Comparison of ENCODE assay signal across 27 cellular contexts in genomic region chr2:127376265-127376664, GRCh38. TPM values are rescaled to one million over a fixed set of nuclear protein-coding genes. Genes with fewer than 3 reads are reported as not detected.
DNase-seq lines count a peak whose midpoint lies in the region; ATAC-seq, FAIRE-seq and TF ChIP-seq lines count a peak whose summit lies in the region.
"Had no signal": no experiment of that assay in that cellular context is flagged by ENCODE, and none has a peak within 500 bp of the region (broad histone marks: within the 10 kb centered on the region; RNA-seq: fewer than 3 reads in every experiment).

No MANE protein-coding gene starts in this region.

- no peak overlapping the region for H2BK12ac ChIP-seq in trophoblast cell (ENCODE audit: low read length)

- no peak overlapping the region for H2AFZ ChIP-seq in HepG2 (ENCODE audit: low read length)
- no peak overlapping the region for H2AFZ ChIP-seq in K562 (ENCODE audit: low read depth, low read length)
- H2AFZ ChIP-seq in trophoblast cell (ENCODE audit: insufficient read depth, low read length, poor library complexity): no peak overlapping the region

- H3K79me2 ChIP-seq in HepG2 (ENCODE audit: insufficient read depth, low read length): peaks cover 98% of the 10 kb centered on the region
- H3K79me2 ChIP-seq in K562 (ENCODE audit: control insufficient read depth, insufficient read depth, low read length): peaks cover 67% of the 10 kb centered on the region
- H3K79me2 ChIP-seq in trophoblast cell (ENCODE audit: control insufficient read depth, insufficient read depth, low read length, poor library complexity): peaks cover 4% of the 10 kb centered on the region

- ATAC-seq in HepG2: peak; percentile 36; the same call in 1 of the 3 replicates
- no peak for ATAC-seq in right lobe of liver
- ATAC-seq in K562: no peak
- ATAC-seq: A549, GM12878 had no signal

- H4K20me1 ChIP-seq in HepG2 (ENCODE audit: insufficient read depth, low read length) (peaks cover 9% of the 10 kb centered on the region), K562 (replicated peaks; ENCODE audit: control insufficient read depth, insufficient read depth, low read length) (no peaks in the 10 kb centered on the region)

- no peak overlapping the region for H3K4me2 ChIP-seq in HepG2 (ENCODE audit: low read depth, low read length)
- no peak overlapping the region for H3K4me2 ChIP-seq in K562 (ENCODE audit: insufficient read depth, low read length)
- no peak overlapping the region for H3K4me2 ChIP-seq in trophoblast cell (ENCODE audit: low read length)
- H3K4me2 ChIP-seq: A549, BLaER1 had no signal

- no peak overlapping the region for H2AK5ac ChIP-seq in trophoblast cell (ENCODE audit: low read length)

- TF ChIP-seq RAD21 in HepG2 (CRISPR knock-in tag; IDR thresholded peaks at IDR 0.05): no peak
- TF ChIP-seq RAD21 in K562 (CRISPR knock-in tag; conservative IDR thresholded peaks at IDR 0.05 in 1 of 2, IDR thresholded peaks at IDR 0.05 in 1 of 2): no peak

- intact Hi-C loops in HepG2 (cut with micrococcal nuclease; ENCODE audit: unreplicated experiment) (no loop called here), right lobe of liver (cut with DNase I) (no loop called here), K562 (cut with micrococcal nuclease) (no loop called here)

- no peak overlapping the region for H2BK120ac ChIP-seq in trophoblast cell (ENCODE audit: insufficient read depth, low read length, poor library complexity)

- no peak overlapping the region for H3K4me3 ChIP-seq in HepG2 (replicated peaks in 1 of 3; ENCODE audit: insufficient read depth in 1 of 3, low read depth in 2 of 3, low read length in 3 of 3)
- H3K4me3 ChIP-seq in right lobe of liver: no peak overlapping the region
- no peak overlapping the region for H3K4me3 ChIP-seq in K562
- no peak overlapping the region for H3K4me3 ChIP-seq in trophoblast cell (ENCODE audit: low read depth, low read length)
- H3K4me3 ChIP-seq: A549, BLaER1, GM12878 had no signal

- no peak overlapping the region for H2BK5ac ChIP-seq in trophoblast cell (ENCODE audit: low read depth, low read length, poor library complexity)

- H3K36me3 ChIP-seq in HepG2 (replicated peaks in 1 of 2; ENCODE audit: control insufficient read depth in 1 of 2, insufficient read depth in 2 of 2, low read length in 2 of 2) (peaks cover 0 to 3% of the 10 kb centered on the region in 2 experiments; a peak in 2 of 5 replicates), right lobe of liver (no peaks in the 10 kb centered on the region), K562 (ENCODE audit: control insufficient read depth, insufficient read depth, low read length) (no peaks in the 10 kb centered on the region), trophoblast cell (ENCODE audit: control insufficient read depth in 1 of 2, insufficient read depth in 2 of 2, low read length in 2 of 2) (peaks cover 4 to 6% of the 10 kb centered on the region in 2 experiments)
- H3K36me3 ChIP-seq: BE2C had no signal

- no peaks in the 10 kb centered on the region for H3K27me3 ChIP-seq in HepG2 (ENCODE audit: control insufficient read depth in 1 of 2, insufficient read depth in 2 of 2, low read length in 2 of 2)
- no peaks in the 10 kb centered on the region for H3K27me3 ChIP-seq in right lobe of liver
- no peaks in the 10 kb centered on the region for H3K27me3 ChIP-seq in K562 (ENCODE audit: control insufficient read depth in 2 of 2, insufficient read depth in 2 of 2, low read length in 2 of 2)
- H3K27me3 ChIP-seq in trophoblast cell (ENCODE audit: insufficient read depth, low read length): no peaks in the 10 kb centered on the region
- H3K27me3 ChIP-seq: BE2C, BLaER1 had no signal

- H3K4ac ChIP-seq in trophoblast cell (ENCODE audit: low read depth, low read length): peak overlapping the region; percentile 5

- FAIRE-seq in HepG2 (lab: Jason Lieb, UNC) (no peak), K562 (lab: Jason Lieb, UNC) (no peak)
- FAIRE-seq: A549, GM12892, GM18507 had no signal

- WGBS in HepG2 (ENCODE audit: low lambda C conversion rate): 82% methylated on average over 8 of the region's 8 CpGs
- 83% methylated on average over 2 of the region's 8 CpGs for WGBS in right lobe of liver (ENCODE audit: insufficient coverage, low coverage, low lambda C conversion rate, missing lambda C conversion rate)
- 89% methylated on average over 6 of the region's 8 CpGs for WGBS in K562 (ENCODE audit: insufficient coverage, low coverage, missing lambda C conversion rate)
- WGBS in trophoblast cell (ENCODE audit: extremely low coverage, insufficient coverage, insufficient read length): no CpG with 5 or more reads among the region's 8 CpGs

- TF ChIP-seq CTCF in HepG2 (CRISPR knock-in tag; IDR thresholded peaks at IDR 0.05) (no peak), right lobe of liver (IDR thresholded peaks at IDR 0.05) (no peak), K562 (IDR thresholded peaks at IDR 0.05 in 2 of 3, conservative IDR thresholded peaks at IDR 0.05 in 1 of 3; ENCODE audit: insufficient read depth in 2 of 3, low read depth in 1 of 3, low read length in 3 of 3) (no peak)

- no peaks in the 10 kb centered on the region for H3K79me1 ChIP-seq in trophoblast cell (ENCODE audit: low read length)

- no peak overlapping the region for H3K14ac ChIP-seq in trophoblast cell (ENCODE audit: low read length)

- peak in 1 of 2 experiments; percentile 2; a peak in 1 of 4 replicates for TF ChIP-seq EP300 in HepG2 (IDR thresholded peaks at IDR 0.05; ENCODE audit: low read depth in 2 of 2, low read length in 2 of 2)
- no peak for TF ChIP-seq EP300 in HepG2 (CRISPR knock-in tag; IDR thresholded peaks at IDR 0.05; ENCODE audit: borderline replicate concordance)
- no peak for TF ChIP-seq EP300 in K562 (IDR thresholded peaks at IDR 0.05; ENCODE audit: low read length)

- H3K9me3 ChIP-seq in HepG2 (ENCODE audit: low read length) (peaks cover 45% of the 10 kb centered on the region), right lobe of liver (peaks cover 0 to 5% (median 0%) of the 10 kb centered on the region in 4 donors), K562 (replicated peaks; ENCODE audit: control insufficient read depth, insufficient read depth, low read depth, low read length) (peaks cover 6% of the 10 kb centered on the region), trophoblast cell (ENCODE audit: insufficient read depth, low read depth, low read length) (peaks cover 6% of the 10 kb centered on the region)
- H3K9me3 ChIP-seq: BE2C had no signal

- CTCF ChIA-PET in HepG2 (lab: Yijun Ruan, JAX; ENCODE audit: low intra/inter-chr PET ratio, low total read pairs): no interaction called here
- CTCF ChIA-PET in K562 (lab: Yijun Ruan, JAX; ENCODE audit: low intra/inter-chr PET ratio): no interaction called here

- BruUV-seq in HepG2 (replicated peaks; lab: Mats Ljungman, UMichigan) (no TSS peak), K562 (replicated peaks; lab: Mats Ljungman, UMichigan) (no TSS peak)

- no peak overlapping the region for H3K18ac ChIP-seq in trophoblast cell (ENCODE audit: low read length)

- DNase-seq in HepG2 (ENCODE audit: low spot score) (peak; percentile 38), right lobe of liver (no peak), K562 (ENCODE audit: extremely low read depth in 1 of 4, low spot score in 3 of 4) (no peak), trophoblast cell (no peak), HuH-7 (ENCODE audit: low spot score) (no peak)
- DNase-seq in stimulated activated CD4-positive, alpha-beta T cell treated with anti-CD3 and anti-CD28 coated beads, Interleukin-2, amount 100 ng/mL, for 24 hours: no peak
- DNase-seq: BE2C; C1 segment of cervical spinal cord; CD4-positive, alpha-beta memory T cell; CD4-positive, CD25-positive, alpha-beta regulatory T cell; CD8-positive, alpha-beta memory T cell; COR-L47; DMS 273 treated with DMSO at 0.1 percent for 48 hours; DMS153; DMS53; DMS79; DND-41; EL; GDM1 had no signal

- H4K12ac ChIP-seq in trophoblast cell (ENCODE audit: low read depth, low read length): no peak overlapping the region

- no peak overlapping the region for H3K23ac ChIP-seq in trophoblast cell (ENCODE audit: low read length)

- in situ Hi-C loops in HepG2 (cut with HindIII; ENCODE audit: extremely low pct_ligation_motif_present, low pct_unique_long_range_greater_than_20kb) (no loop called here), K562 (cut with MboI) (no loop called here)

- TF ChIP-seq POLR2A in HepG2 (IDR thresholded peaks at IDR 0.05; ENCODE audit: insufficient read depth in 1 of 2, low read depth in 2 of 2, low read length in 2 of 2) (no peak), right lobe of liver (IDR thresholded peaks at IDR 0.05) (no peak), K562 (conservative IDR thresholded peaks at IDR 0.05) (no peak)

- H3K4me1 ChIP-seq in HepG2 (ENCODE audit: insufficient read depth, low read length) (peaks cover 23% of the 10 kb centered on the region; the same call in 1 of the 2 replicates), right lobe of liver (peaks cover 0 to 9% (median 2%) of the 10 kb centered on the region in 4 donors), K562 (replicated peaks in 1 of 2; ENCODE audit: control insufficient read depth in 2 of 2, insufficient read depth in 2 of 2, low read length in 2 of 2) (no peaks in the 10 kb centered on the region), trophoblast cell (ENCODE audit: control insufficient read depth in 1 of 2, insufficient read depth in 2 of 2, low read length in 2 of 2) (no peaks in the 10 kb centered on the region)
- H3K4me1 ChIP-seq: BE2C, BLaER1 had no signal

- no peaks in the 10 kb centered on the region for H3K9me1 ChIP-seq in K562 (ENCODE audit: control insufficient read depth, insufficient read depth, low read length)

- H4K91ac ChIP-seq in trophoblast cell (ENCODE audit: low read depth, low read length): no peak overlapping the region

- no peak overlapping the region for H4K8ac ChIP-seq in trophoblast cell (ENCODE audit: low read depth, low read length)

- POLR2A ChIA-PET in HepG2 (lab: Yijun Ruan, JAX): no interaction called here
- POLR2A ChIA-PET in K562 (lab: Yijun Ruan, JAX): interaction anchor here (0.9 kb wide), 1 partner anchor 10 kb away, joined by 3 read pairs; no protein-coding TSS in a partner anchor

- H3K27ac ChIP-seq in HepG2 (ENCODE audit: extremely low read length, insufficient read depth, low read length): no peak overlapping the region
- H3K27ac ChIP-seq in right lobe of liver: no peak overlapping the region
- no peak overlapping the region for H3K27ac ChIP-seq in K562 (ENCODE audit: extremely low read depth, low read depth, low read length)
- no peak overlapping the region for H3K27ac ChIP-seq in trophoblast cell (ENCODE audit: low read depth, low read length)
- H3K27ac ChIP-seq: 22Rv1, A549, BLaER1 had no signal

- H3K9ac ChIP-seq in HepG2 (ENCODE audit: insufficient read depth, low read depth, low read length) (no peak overlapping the region), K562 (ENCODE audit: insufficient read depth in 1 of 2, low read depth in 2 of 2, low read length in 2 of 2) (no peak overlapping the region), trophoblast cell (ENCODE audit: low read length) (no peak overlapping the region)
- H3K9ac ChIP-seq: BLaER1 had no signal

RNA-seq across cellular contexts. Expression of gene MAP3K2, which starts 11.5 kb away (rescaled TPM):
- total RNA-seq in HepG2 (2016; rRNA removed; fragmentation: Illumina TruSeq; extraction: Trizol): 37.2 and 56.1 TPM in 2 replicates
- total RNA-seq in HepG2 (2016; cell fraction: cytosol; rRNA removed; fragmentation: Illumina TruSeq; extraction: Trizol; ENCODE audit: low read depth): 12.9 and 13.4 TPM in 2 replicates
- 35.8 and 54.1 TPM in 2 replicates for total RNA-seq in HepG2 (2016; cell fraction: insoluble cytoplasmic fraction; rRNA removed; fragmentation: Illumina TruSeq; extraction: Trizol)
- total RNA-seq in HepG2 (2016; cell fraction: membrane; rRNA removed; fragmentation: Illumina TruSeq; extraction: Trizol): 28.2 and 32.6 TPM in 2 replicates
- total RNA-seq in HepG2 (2016; cell fraction: nucleus; rRNA removed; fragmentation: Illumina TruSeq; extraction: Trizol): 37.4 and 42.1 TPM in 2 replicates
- polyA plus RNA-seq in HepG2 (2011; rRNA removed): 11.2 and 12.2 TPM in 2 replicates
- 5.1 and 7.6 TPM in 2 replicates for polyA plus RNA-seq in HepG2 (2011; cell fraction: cytosol; rRNA removed)
- 18.1 and 21.8 TPM in 2 replicates for polyA plus RNA-seq in HepG2 (2011; cell fraction: nucleus; rRNA removed)
- polyA plus RNA-seq in HepG2 (2012): 11.5 and 11.7 TPM in 2 replicates
- 0.44 and 0.68 TPM in 2 replicates for polyA plus RNA-seq in HepG2 (2016; cell fraction: cytosol; fragmentation: Illumina TruSeq; extraction: Trizol; ENCODE audit: low read depth)
- 14.1 and 15.7 TPM in 2 replicates for polyA plus RNA-seq in HepG2 (2016; cell fraction: insoluble cytoplasmic fraction; fragmentation: Illumina TruSeq; extraction: Trizol; ENCODE audit: low read depth)
- 3.3 and 3.5 TPM in 2 replicates for polyA plus RNA-seq in HepG2 (2016; cell fraction: membrane; fragmentation: Illumina TruSeq; extraction: Trizol; ENCODE audit: low read depth)
- polyA plus RNA-seq in HepG2 (2016; cell fraction: nucleus; fragmentation: Illumina TruSeq; extraction: Trizol; ENCODE audit: insufficient read depth, low read depth): 28.7 and 30.7 TPM in 2 replicates
- 20.5 and 26.7 TPM in 2 replicates for polyA minus RNA-seq in HepG2 (2011; rRNA and poly(A)+ RNA removed; ENCODE audit: low replicate concordance)
- 43.5 and 45.0 TPM in 2 replicates for polyA minus RNA-seq in HepG2 (2011; cell fraction: cytosol; rRNA and poly(A)+ RNA removed)
- 46.0 and 46.6 TPM in 2 replicates for polyA minus RNA-seq in HepG2 (2011; cell fraction: nucleus; rRNA and poly(A)+ RNA removed)
- total RNA-seq in right lobe of liver: 10 to 100 TPM; 28.6 to 45.1 (median 39.8) TPM
- total RNA-seq in K562 (2011; cell fraction: chromatin; rRNA removed; ENCODE audit: low replicate concordance): 11.9 and 21.7 TPM in 2 replicates
- 4.2 and 6.8 TPM in 2 replicates for total RNA-seq in K562 (2011; cell fraction: nucleolus; rRNA removed)
- 7.3 and 14.1 TPM in 2 replicates for total RNA-seq in K562 (2011; cell fraction: nucleoplasm; rRNA removed)
- total RNA-seq in K562 (2014; rRNA removed): 7.1 and 12.1 TPM in 2 replicates
- total RNA-seq in K562 (2014; rRNA removed; fragmentation: Illumina TruSeq; extraction: Trizol): 9.0 and 10.0 TPM in 2 replicates
- 8.3 TPM in 2 replicates for total RNA-seq in K562 (2015; rRNA removed; fragmentation: Illumina TruSeq; extraction: Trizol)
- 14.2 and 15.5 TPM in 2 replicates for total RNA-seq in K562 (2021)
- polyA plus RNA-seq in K562 (2011; rRNA removed): 5.4 and 5.7 TPM in 2 replicates
- polyA plus RNA-seq in K562 (2011; cell fraction: cytosol; rRNA removed): 1.9 and 2.8 TPM in 2 replicates
- polyA plus RNA-seq in K562 (2011; cell fraction: nucleus; rRNA removed): 11.4 and 11.5 TPM in 2 replicates
- polyA plus RNA-seq in K562 (2012): 3.4 and 3.5 TPM in 2 replicates
- polyA plus RNA-seq in K562 (2014; fragmentation: Illumina TruSeq; extraction: Trizol): 5.0 and 5.3 TPM in 2 replicates
- 1 to 10 TPM; 1.2 to 2.6 TPM for polyA plus RNA-seq in K562 (2014; fragmentation: Nextera tagmentation; extraction: Ambion mirVana)
- 4.8 and 4.9 TPM in 2 replicates for polyA plus RNA-seq in K562 (2014; rRNA removed)
- 15.4 and 22.1 TPM in 2 replicates for polyA minus RNA-seq in K562 (2011; rRNA and poly(A)+ RNA removed)
- 8.7 and 10.0 TPM in 2 replicates for polyA minus RNA-seq in K562 (2011; cell fraction: cytosol; rRNA and poly(A)+ RNA removed)
- 8.6 and 14.6 TPM in 2 replicates for polyA minus RNA-seq in K562 (2011; cell fraction: nucleus; rRNA and poly(A)+ RNA removed)
- 14.3 and 15.3 TPM in 2 replicates for polyA plus RNA-seq in trophoblast cell (2013)

RNA-seq across cellular contexts. Expression of gene PROC, which starts 42.0 kb away (rescaled TPM):
- total RNA-seq in HepG2 (2016; rRNA removed; fragmentation: Illumina TruSeq; extraction: Trizol) (52.1 and 134 TPM in 2 replicates), right lobe of liver (100 to 1,000 TPM; 224 to 447 (median 319) TPM), K562 (2014; rRNA removed) (not detected in 2 replicates), K562 (2014; rRNA removed; fragmentation: Illumina TruSeq; extraction: Trizol) (not detected in 2 replicates), K562 (2015; rRNA removed; fragmentation: Illumina TruSeq; extraction: Trizol) (not detected in 2 replicates), K562 (2021) (not detected in 2 replicates)
- 19.2 and 23.2 TPM in 2 replicates for total RNA-seq in HepG2 (2016; cell fraction: cytosol; rRNA removed; fragmentation: Illumina TruSeq; extraction: Trizol; ENCODE audit: low read depth)
- total RNA-seq in HepG2 (2016; cell fraction: insoluble cytoplasmic fraction; rRNA removed; fragmentation: Illumina TruSeq; extraction: Trizol): 49.9 and 134 TPM in 2 replicates
- 37.4 and 38.6 TPM in 2 replicates for total RNA-seq in HepG2 (2016; cell fraction: membrane; rRNA removed; fragmentation: Illumina TruSeq; extraction: Trizol)
- 166 and 178 TPM in 2 replicates for total RNA-seq in HepG2 (2016; cell fraction: nucleus; rRNA removed; fragmentation: Illumina TruSeq; extraction: Trizol)
- polyA plus RNA-seq in HepG2 (2011; rRNA removed) (185 and 266 TPM in 2 replicates), K562 (2011; rRNA removed) (not detected in 2 replicates), K562 (2014; fragmentation: Illumina TruSeq; extraction: Trizol) (not detected in 2 replicates), K562 (2014; fragmentation: Nextera tagmentation; extraction: Ambion mirVana) (not detected), K562 (2014; rRNA removed) (not detected in 2 replicates)
- 113 and 166 TPM in 2 replicates for polyA plus RNA-seq in HepG2 (2011; cell fraction: cytosol; rRNA removed)
- 1,267 and 1,304 TPM in 2 replicates for polyA plus RNA-seq in HepG2 (2011; cell fraction: nucleus; rRNA removed)
- polyA plus RNA-seq in HepG2 (2012): 232 and 321 TPM in 2 replicates
- polyA plus RNA-seq in HepG2 (2016; cell fraction: cytosol; fragmentation: Illumina TruSeq; extraction: Trizol; ENCODE audit: low read depth): 17.2 and 19.9 TPM in 2 replicates
- 48.9 and 49.8 TPM in 2 replicates for polyA plus RNA-seq in HepG2 (2016; cell fraction: insoluble cytoplasmic fraction; fragmentation: Illumina TruSeq; extraction: Trizol; ENCODE audit: low read depth)
- 22.9 and 24.9 TPM in 2 replicates for polyA plus RNA-seq in HepG2 (2016; cell fraction: membrane; fragmentation: Illumina TruSeq; extraction: Trizol; ENCODE audit: low read depth)
- 354 and 380 TPM in 2 replicates for polyA plus RNA-seq in HepG2 (2016; cell fraction: nucleus; fragmentation: Illumina TruSeq; extraction: Trizol; ENCODE audit: insufficient read depth, low read depth)
- 241 TPM in 1 of 2 replicates, not detected in the other for polyA minus RNA-seq in HepG2 (2011; rRNA and poly(A)+ RNA removed; ENCODE audit: low replicate concordance)
- 64.7 and 65.5 TPM in 2 replicates for polyA minus RNA-seq in HepG2 (2011; cell fraction: cytosol; rRNA and poly(A)+ RNA removed)
- polyA minus RNA-seq in HepG2 (2011; cell fraction: nucleus; rRNA and poly(A)+ RNA removed): 172 and 188 TPM in 2 replicates
- total RNA-seq in K562 (2011; cell fraction: chromatin; rRNA removed; ENCODE audit: low replicate concordance): not detected in 2 replicates
- total RNA-seq in K562 (2011; cell fraction: nucleolus; rRNA removed): not detected in 2 replicates
- total RNA-seq in K562 (2011; cell fraction: nucleoplasm; rRNA removed): not detected in 2 replicates
- not detected in 2 replicates for polyA plus RNA-seq in K562 (2011; cell fraction: cytosol; rRNA removed)
- not detected in 2 replicates for polyA plus RNA-seq in K562 (2011; cell fraction: nucleus; rRNA removed)
- 0.14 and 0.25 TPM in 2 replicates for polyA plus RNA-seq in K562 (2012)
- not detected in 2 replicates for polyA minus RNA-seq in K562 (2011; rRNA and poly(A)+ RNA removed)
- polyA minus RNA-seq in K562 (2011; cell fraction: cytosol; rRNA and poly(A)+ RNA removed): not detected in 2 replicates
- not detected in 2 replicates for polyA minus RNA-seq in K562 (2011; cell fraction: nucleus; rRNA and poly(A)+ RNA removed)
- polyA plus RNA-seq in trophoblast cell (2013): 0.26 and 0.46 TPM in 2 replicates
- total RNA-seq: CD4-positive, alpha-beta memory T cell; CD4-positive, CD25-positive, alpha-beta regulatory T cell; Daoy; GM12878 had no signal
- polyA plus RNA-seq: CD14-positive monocyte; CD4-positive, alpha-beta memory T cell; CD8-positive, alpha-beta memory T cell; GM12878 had no signal

Comparison
In these comparisons a context has a peak if more than half of its experiments do, and no peak if none do; other contexts are left out.
1. RNA of gene PROC, which starts 42.0 kb away (total RNA-seq): 224 to 447 TPM in right lobe of liver and 19.2 to 178 TPM in HepG2; not detected in K562; every median in the first group is over 10 times any median in the second.
2. Of the 241 proteins assayed by ChIP-seq in both HepG2 and K562: peak only in HepG2: SETDB1, ZBTB33, ZNF253 and ZNF280B; only in K562: none; in both: none; in neither: 235; mixed calls (peak in some experiments, not most) for 2.